ENCODE assay signal across 1 cellular context in genomic region chr6:53064726-53065265, GRCh38.
TF ChIP-seq lines count a peak whose summit lies in the region.

No MANE protein-coding gene starts in this region.

TF ChIP-seq in HepG2, 621 proteins besides CTCF, POLR2A, EP300 and RAD21 (continued from another document and continues in another):
- peak; percentile 90 for TF ChIP-seq KDM5A (IDR thresholded peaks at IDR 0.05; ENCODE audit: borderline replicate concordance, low read length)
- TF ChIP-seq ATM (IDR thresholded peaks at IDR 0.05; ENCODE audit: borderline replicate concordance) = no peak
- TF ChIP-seq ZNF430 (CRISPR knock-in tag; IDR thresholded peaks at IDR 0.05) = no peak
- TF ChIP-seq ZKSCAN5 (CRISPR knock-in tag; IDR thresholded peaks at IDR 0.05) = no peak
- TF ChIP-seq HNRNPUL1 (IDR thresholded peaks at IDR 0.05; ENCODE audit: low read depth, low read length) = no peak
- no peak for TF ChIP-seq HNRNPH1 (optimal IDR thresholded peaks at IDR 0.05; ENCODE audit: low read depth, low read length)
- no peak for TF ChIP-seq ARID4A (CRISPR knock-in tag; IDR thresholded peaks at IDR 0.05; ENCODE audit: borderline replicate concordance)
- TF ChIP-seq ZNF720 (CRISPR knock-in tag; IDR thresholded peaks at IDR 0.05) = no peak
- TF ChIP-seq ATF1 (CRISPR knock-in tag; IDR thresholded peaks at IDR 0.05) = peak; percentile 67
- no peak for TF ChIP-seq NCOA1 (CRISPR knock-in tag; IDR thresholded peaks at IDR 0.05)
- TF ChIP-seq DMTF1 (CRISPR knock-in tag; IDR thresholded peaks at IDR 0.05) = no peak
- TF ChIP-seq ZSCAN25 (CRISPR knock-in tag; IDR thresholded peaks at IDR 0.05) = no peak
- no peak; the same call in 1 of the 2 replicates for TF ChIP-seq ZNF772 (CRISPR knock-in tag; IDR thresholded peaks at IDR 0.05)
- no peak for TF ChIP-seq JUN (CRISPR knock-in tag; IDR thresholded peaks at IDR 0.05)
- no peak for TF ChIP-seq IRF2 (CRISPR knock-in tag; IDR thresholded peaks at IDR 0.05)
- peak; percentile 99 for TF ChIP-seq ZFP91 (CRISPR knock-in tag; IDR thresholded peaks at IDR 0.05; ENCODE audit: borderline replicate concordance)
- 0 out of 2 replicates have a peak, but pooled peaks have one; percentile 32 for TF ChIP-seq ATF3 (CRISPR knock-in tag; IDR thresholded peaks at IDR 0.05)
- no peak for TF ChIP-seq PATZ1 (CRISPR knock-in tag; IDR thresholded peaks at IDR 0.05)
- TF ChIP-seq TARDBP (CRISPR knock-in tag; IDR thresholded peaks at IDR 0.05) = no peak
- TF ChIP-seq SATB2 (CRISPR knock-in tag; IDR thresholded peaks at IDR 0.05) = no peak
- TF ChIP-seq KIAA2018 (CRISPR knock-in tag; IDR thresholded peaks at IDR 0.05; ENCODE audit: borderline replicate concordance) = no peak
- no peak for TF ChIP-seq RFXAP (CRISPR knock-in tag; IDR thresholded peaks at IDR 0.05; ENCODE audit: borderline replicate concordance)
- TF ChIP-seq POGK (CRISPR knock-in tag; conservative IDR thresholded peaks at IDR 0.05) = 0 out of 2 replicates have a peak, but pooled peaks have one; percentile 11
- TF ChIP-seq SMAD3 (CRISPR knock-in tag; IDR thresholded peaks at IDR 0.05) = peak; percentile 15; the same call in 1 of the 2 replicates
- peak; percentile 28; the same call in 1 of the 2 replicates for TF ChIP-seq ZNF232 (CRISPR knock-in tag; IDR thresholded peaks at IDR 0.05; ENCODE audit: borderline replicate concordance)
- TF ChIP-seq ZNF629 (CRISPR knock-in tag; conservative IDR thresholded peaks at IDR 0.05) = no peak
- TF ChIP-seq GTF2F1 (IDR thresholded peaks at IDR 0.05; ENCODE audit: low read length) = no peak
- TF ChIP-seq RBM39 (IDR thresholded peaks at IDR 0.05; ENCODE audit: low read depth, low read length, poor library complexity, severe bottlenecking) = no peak
- no peak for TF ChIP-seq KDM1A (CRISPR knock-in tag; IDR thresholded peaks at IDR 0.05)
- TF ChIP-seq RXRB (CRISPR knock-in tag; IDR thresholded peaks at IDR 0.05; ENCODE audit: borderline replicate concordance) = peak; percentile 39; the same call in 1 of the 2 replicates
- TF ChIP-seq ZGPAT (CRISPR knock-in tag; IDR thresholded peaks at IDR 0.05) = no peak
- TF ChIP-seq SRY (CRISPR knock-in tag; IDR thresholded peaks at IDR 0.05) = no peak
- TF ChIP-seq NKX3-1 (CRISPR knock-in tag; IDR thresholded peaks at IDR 0.05) = no peak
- TF ChIP-seq NCOR1 (IDR thresholded peaks at IDR 0.05; ENCODE audit: borderline replicate concordance, low read length) = no peak
- no peak for TF ChIP-seq HNRNPLL (IDR thresholded peaks at IDR 0.05; ENCODE audit: low read depth, low read length, poor library complexity, severe bottlenecking)
- no peak for TF ChIP-seq ZNF737 (CRISPR knock-in tag; IDR thresholded peaks at IDR 0.05; ENCODE audit: borderline replicate concordance)
- TF ChIP-seq MBD4 (IDR thresholded peaks at IDR 0.05; ENCODE audit: borderline replicate concordance, low read length) = no peak
- TF ChIP-seq POLR2AphosphoS5 (IDR thresholded peaks at IDR 0.05; ENCODE audit: low read depth, low read length) = peak; percentile 40; the same call in 1 of the 2 replicates
- no peak for TF ChIP-seq SKI (IDR thresholded peaks at IDR 0.05; ENCODE audit: partially characterized antibody)
